ENCODE assay signal across 8 cellular contexts in the genomic region with DNA sequence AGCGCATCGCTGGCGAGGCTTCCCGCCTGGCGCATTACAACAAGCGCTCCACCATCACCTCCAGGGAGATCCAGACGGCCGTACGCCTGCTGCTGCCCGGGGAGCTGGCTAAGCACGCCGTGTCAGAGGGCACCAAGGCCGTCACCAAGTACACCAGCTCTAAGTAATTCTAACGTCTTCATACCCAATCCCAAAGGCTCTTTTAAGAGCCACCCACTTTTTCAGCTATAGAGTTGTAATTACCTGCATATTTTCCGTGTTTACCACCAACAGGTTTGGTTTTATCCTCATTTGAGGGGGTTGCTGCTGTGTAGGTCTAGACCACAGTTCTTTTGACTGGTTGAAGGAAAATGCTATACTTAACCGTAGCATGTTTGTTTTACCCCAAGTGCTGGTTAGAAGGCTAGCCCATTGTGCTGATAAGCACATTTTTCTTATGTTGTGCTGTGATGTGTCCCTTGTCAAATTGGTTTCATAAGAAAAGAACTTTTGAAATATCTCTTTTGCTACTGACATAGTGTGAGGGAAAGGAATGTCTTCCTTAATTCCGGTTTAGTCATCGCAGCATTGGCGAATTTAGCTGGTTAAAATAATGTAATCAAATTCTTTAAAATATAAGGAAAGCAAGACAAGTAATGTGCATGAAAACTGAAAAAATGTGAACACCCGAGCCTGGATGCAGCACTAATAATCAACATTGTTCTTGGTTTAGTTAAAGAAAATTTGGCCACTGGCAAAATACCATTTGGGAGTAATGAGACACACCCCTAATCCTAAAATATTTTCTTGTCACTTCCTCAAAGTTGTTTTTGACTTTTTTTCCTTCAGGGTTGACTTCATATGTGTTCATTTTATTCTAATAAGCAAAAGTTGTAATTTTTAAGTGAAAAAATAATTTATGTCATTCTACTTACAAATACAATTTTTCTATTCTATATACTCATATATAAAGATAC.
DNase-seq lines count a peak whose midpoint lies in the region; ATAC-seq, FAIRE-seq and TF ChIP-seq lines count a peak whose summit lies in the region.

No MANE protein-coding gene starts in this region.

- H3K4me1 Mint-ChIP-seq in activated naive CD4-positive, alpha-beta T cell treated with anti-CD3 and anti-CD28 coated beads for 36 hours (ENCODE audit: low read depth): peaks cover 32% of the 10 kb centered on the region

- TF ChIP-seq CTCF in neural cell (IDR thresholded peaks at IDR 0.05; ENCODE audit: poor library complexity, severe bottlenecking): no peak

- H3K9me3 ChIP-seq in endocrine pancreas (ENCODE audit: control insufficient read depth, low read length): no peaks in the 10 kb centered on the region
- no peaks in the 10 kb centered on the region for H3K9me3 ChIP-seq in neural cell (ENCODE audit: low read length)

- H3K27me3 ChIP-seq in endocrine pancreas (ENCODE audit: control insufficient read depth, insufficient read depth, low read length) (no peaks in the 10 kb centered on the region), neural cell (ENCODE audit: insufficient read depth, low read depth, low read length) (no peaks in the 10 kb centered on the region)

- intact Hi-C loops in activated naive CD4-positive, alpha-beta T cell treated with anti-CD3 and anti-CD28 coated beads for 36 hours (cut with micrococcal nuclease): loop anchor here (1.0 to 10.0 kb wide), 9 partner anchors 17 to 1635 kb away; a partner anchor contains a TSS

- H3K27me3 Mint-ChIP-seq in activated naive CD4-positive, alpha-beta T cell treated with anti-CD3 and anti-CD28 coated beads for 36 hours (ENCODE audit: low read depth): peaks cover 5% of the 10 kb centered on the region

- H4K20me1 ChIP-seq in neural cell (ENCODE audit: insufficient read depth): peaks cover 29% of the 10 kb centered on the region

- H3K4me1 ChIP-seq in endocrine pancreas (ENCODE audit: control insufficient read depth, insufficient read depth, low read length): no peaks in the 10 kb centered on the region

- H3K27ac Mint-ChIP-seq in activated naive CD4-positive, alpha-beta T cell treated with anti-CD3 and anti-CD28 coated beads for 36 hours: peak overlapping the region; percentile 99

- peak overlapping the region; percentile 86 for H3K4me2 ChIP-seq in neural cell (ENCODE audit: low read length)

- CTCF ChIA-PET in activated naive CD4-positive, alpha-beta T cell treated with anti-CD3 and anti-CD28 coated beads for 36 hours (lab: Charles Lee): interaction anchor here (0.6 to 1.1 kb wide), 4 partner anchors 17 to 27 kb away, joined by 3 to 6 read pairs (median 4); a partner anchor contains a TSS

- no peak for TF ChIP-seq RAD21 in neural cell (conservative IDR thresholded peaks at IDR 0.05)

- H3K4me3 Mint-ChIP-seq in activated naive CD4-positive, alpha-beta T cell treated with anti-CD3 and anti-CD28 coated beads for 36 hours: peak overlapping the region; percentile 96

- H3K4me3 ChIP-seq in endocrine pancreas (ENCODE audit: control insufficient read depth, insufficient read depth, low read length): peak overlapping the region; percentile 79
- H3K4me3 ChIP-seq in neural cell (ENCODE audit: low read length): peak overlapping the region; percentile 80

- no peak for DNase-seq in activated naive CD4-positive, alpha-beta T cell treated with anti-CD3 and anti-CD28 coated beads for 36 hours
- no peak for DNase-seq in activated naive CD4-positive, alpha-beta T cell (lab: John Stamatoyannopoulos, UW)
- DNase-seq in RCC 7860 (ENCODE audit: low spot score): peak; percentile 33
- no peak for DNase-seq in cerebellar cortex (ENCODE audit: low spot score)
- no peak for DNase-seq in mucosa of gallbladder (ENCODE audit: low spot score)

- no peaks in the 10 kb centered on the region for H3K9me3 Mint-ChIP-seq in activated naive CD4-positive, alpha-beta T cell treated with anti-CD3 and anti-CD28 coated beads for 36 hours

- peaks cover 15% of the 10 kb centered on the region for H3F3A ChIP-seq in neural cell (ENCODE audit: insufficient read depth, low read length, poor library complexity, severe bottlenecking)

- H3K36me3 ChIP-seq in endocrine pancreas (ENCODE audit: control insufficient read depth, insufficient read depth, low read length): no peaks in the 10 kb centered on the region
- no peaks in the 10 kb centered on the region for H3K36me3 ChIP-seq in neural cell (ENCODE audit: insufficient read depth, low read length)

- H3K9ac ChIP-seq in endocrine pancreas (ENCODE audit: control insufficient read depth, insufficient read depth, low read length) (no peak overlapping the region), neural cell (ENCODE audit: low read length) (peak overlapping the region; percentile 84)

- FAIRE-seq in RCC 7860 (lab: Jason Lieb, UNC): no peak

- TF ChIP-seq EP300 in neural cell (conservative IDR thresholded peaks at IDR 0.05; ENCODE audit: poor library complexity, severe bottlenecking): no peak

- H3K27ac ChIP-seq in neural cell (ENCODE audit: low read length): peak overlapping the region; percentile 92

- ATAC-seq in GM18519 (IDR thresholded peaks at IDR 0.05; ENCODE audit: low FRiP score, unreplicated experiment): no peak

- no peak overlapping the region for H2AFZ ChIP-seq in neural cell (ENCODE audit: low read depth, low read length)

- H3K79me2 ChIP-seq in neural cell (replicated peaks; ENCODE audit: insufficient read depth, low read length): peaks cover 25% of the 10 kb centered on the region

- peaks cover 17% of the 10 kb centered on the region for H3K36me3 Mint-ChIP-seq in activated naive CD4-positive, alpha-beta T cell treated with anti-CD3 and anti-CD28 coated beads for 36 hours (ENCODE audit: low read depth)

- no peaks in the 10 kb centered on the region for H3K9me2 ChIP-seq in neural cell (ENCODE audit: insufficient read depth, low read length)

TF ChIP-seq in neural cell, 6 proteins besides CTCF, POLR2A, EP300 and RAD21:
- TF ChIP-seq, protein P1, sequence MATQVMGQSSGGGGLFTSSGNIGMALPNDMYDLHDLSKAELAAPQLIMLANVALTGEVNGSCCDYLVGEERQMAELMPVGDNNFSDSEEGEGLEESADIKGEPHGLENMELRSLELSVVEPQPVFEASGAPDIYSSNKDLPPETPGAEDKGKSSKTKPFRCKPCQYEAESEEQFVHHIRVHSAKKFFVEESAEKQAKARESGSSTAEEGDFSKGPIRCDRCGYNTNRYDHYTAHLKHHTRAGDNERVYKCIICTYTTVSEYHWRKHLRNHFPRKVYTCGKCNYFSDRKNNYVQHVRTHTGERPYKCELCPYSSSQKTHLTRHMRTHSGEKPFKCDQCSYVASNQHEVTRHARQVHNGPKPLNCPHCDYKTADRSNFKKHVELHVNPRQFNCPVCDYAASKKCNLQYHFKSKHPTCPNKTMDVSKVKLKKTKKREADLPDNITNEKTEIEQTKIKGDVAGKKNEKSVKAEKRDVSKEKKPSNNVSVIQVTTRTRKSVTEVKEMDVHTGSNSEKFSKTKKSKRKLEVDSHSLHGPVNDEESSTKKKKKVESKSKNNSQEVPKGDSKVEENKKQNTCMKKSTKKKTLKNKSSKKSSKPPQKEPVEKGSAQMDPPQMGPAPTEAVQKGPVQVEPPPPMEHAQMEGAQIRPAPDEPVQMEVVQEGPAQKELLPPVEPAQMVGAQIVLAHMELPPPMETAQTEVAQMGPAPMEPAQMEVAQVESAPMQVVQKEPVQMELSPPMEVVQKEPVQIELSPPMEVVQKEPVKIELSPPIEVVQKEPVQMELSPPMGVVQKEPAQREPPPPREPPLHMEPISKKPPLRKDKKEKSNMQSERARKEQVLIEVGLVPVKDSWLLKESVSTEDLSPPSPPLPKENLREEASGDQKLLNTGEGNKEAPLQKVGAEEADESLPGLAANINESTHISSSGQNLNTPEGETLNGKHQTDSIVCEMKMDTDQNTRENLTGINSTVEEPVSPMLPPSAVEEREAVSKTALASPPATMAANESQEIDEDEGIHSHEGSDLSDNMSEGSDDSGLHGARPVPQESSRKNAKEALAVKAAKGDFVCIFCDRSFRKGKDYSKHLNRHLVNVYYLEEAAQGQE (IDR thresholded peaks at IDR 0.05; ENCODE audit: borderline replicate concordance): peak; percentile 72
- TF ChIP-seq SMC3 (conservative IDR thresholded peaks at IDR 0.05; ENCODE audit: poor library complexity) (no peak), POLR2AphosphoS5 (IDR thresholded peaks at IDR 0.05) (no peak), EZH2 (IDR thresholded peaks at IDR 0.05; ENCODE audit: borderline replicate concordance, insufficient read depth, low read length, poor library complexity, severe bottlenecking) (no peak), TAF1 (IDR thresholded peaks at IDR 0.05; ENCODE audit: low read depth) (peak; percentile 18), MXI1 (conservative IDR thresholded peaks at IDR 0.05; ENCODE audit: poor library complexity, severe bottlenecking) (peak; percentile 7)
TF ChIP-seq in neural cell: peak in this region for 3.
